1 cellular context compared by ENCODE assay signal in genomic region chr11:73379189-73379880, GRCh38.
TF ChIP-seq lines count a peak whose summit lies in the region.

No MANE protein-coding gene starts in this region.

TF ChIP-seq in Ishikawa, 13 proteins besides CTCF, POLR2A, EP300 and RAD21:
- TF ChIP-seq NFIC (IDR thresholded peaks at IDR 0.05) (0 out of 2 replicates have a peak, but pooled peaks have one; percentile 6), TEAD4 (IDR thresholded peaks at IDR 0.05) (no peak)
TF ChIP-seq in Ishikawa: peak in this region for 1.
